In the genomic region with DNA sequence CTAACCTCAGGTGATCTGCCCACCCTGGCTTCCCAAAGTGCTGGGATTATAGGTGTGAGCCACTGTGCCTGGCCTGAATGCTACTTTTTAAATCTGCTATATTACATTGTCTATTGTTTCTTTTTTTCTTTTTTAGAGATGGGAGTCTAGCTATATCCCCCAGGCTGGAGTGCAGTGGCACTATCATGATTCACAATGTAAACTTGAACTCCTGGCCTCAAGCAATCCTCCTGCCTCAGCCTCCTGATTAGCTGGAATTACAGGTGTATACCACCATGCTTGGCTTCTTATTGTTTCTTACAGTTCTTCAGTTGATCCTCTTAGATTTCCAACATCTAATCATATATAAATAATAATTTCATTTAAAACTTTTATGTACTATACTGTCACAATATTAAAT, we compare ENCODE assay signal across 6 cellular contexts.
"Had no signal": no experiment of that assay in that cellular context is flagged by ENCODE, and none has a peak within 500 bp of the region (broad histone marks: within the 10 kb centered on the region; RNA-seq: fewer than 3 reads in every experiment).

No MANE protein-coding gene starts in this region.

- H3K4me3 ChIP-seq: GM23338 had no signal

- H3K4me3 Mint-ChIP-seq: GM23338, H9, IgD-negative memory B cell had no signal

- H3K27me3 Mint-ChIP-seq: IgD-negative memory B cell had no signal

- H3K27ac ChIP-seq: HL-60 had no signal

- H3K4me1 Mint-ChIP-seq: IgD-negative memory B cell had no signal

- ATAC-seq: GM23338, HepG2 had no signal

- H3K9me3 Mint-ChIP-seq: GM23338, H9, IgD-negative memory B cell had no signal

- H3K36me3 Mint-ChIP-seq: IgD-negative memory B cell had no signal

- DNase-seq: H9, HCEC 1CT had no signal

- H3K27ac Mint-ChIP-seq: IgD-negative memory B cell had no signal

- H2AFZ ChIP-seq: GM23338 had no signal
